ENCODE assay signal across 1 cellular context in genomic region chr7:101085000-101085948, GRCh38.
A peak's percentile ranks its signal among the peaks of the same experiment; 100 is the strongest.
TF ChIP-seq lines count a peak whose summit lies in the region.

Gene TRIM56, plus strand, starts transcription at chr7:101085481. Its CDS starts 1,832 bp downstream, at chr7:101087313.

TF ChIP-seq in GM12878, 131 proteins besides CTCF, POLR2A, EP300 and RAD21 (continued from another document and continues in another):
- TF ChIP-seq HDGF (IDR thresholded peaks at IDR 0.05) = peak; percentile 92
- peak; percentile 80 for TF ChIP-seq NBN (IDR thresholded peaks at IDR 0.05)
- 0 out of 3 replicates have a peak, but pooled peaks have one; percentile 60 for TF ChIP-seq POU2F2 (IDR thresholded peaks at IDR 0.05; ENCODE audit: borderline replicate concordance, low read depth, low read length)
- TF ChIP-seq ELK1 (IDR thresholded peaks at IDR 0.05; ENCODE audit: low read depth, low read length) = peak; percentile 54; the same call in 1 of the 2 replicates
- TF ChIP-seq TCF3 (IDR thresholded peaks at IDR 0.05; ENCODE audit: borderline replicate concordance, insufficient read depth, low read depth, low read length) = peak; percentile 62; the same call in 1 of the 2 replicates
- TF ChIP-seq HCFC1 (IDR thresholded peaks at IDR 0.05; ENCODE audit: low read length) = peak; percentile 28; the same call in 1 of the 2 replicates
- no peak for TF ChIP-seq SKIL (IDR thresholded peaks at IDR 0.05; ENCODE audit: low read depth, poor library complexity, severe bottlenecking)
- peak; percentile 28 for TF ChIP-seq MEF2B (IDR thresholded peaks at IDR 0.05; ENCODE audit: partially characterized antibody, poor library complexity, severe bottlenecking)
- peak; percentile 49; the same call in 1 of the 2 replicates for TF ChIP-seq POLR2AphosphoS5 (IDR thresholded peaks at IDR 0.05; ENCODE audit: low read length)
- TF ChIP-seq RELB (IDR thresholded peaks at IDR 0.05; ENCODE audit: low read depth) = peak; percentile 71
- TF ChIP-seq MLLT1 (IDR thresholded peaks at IDR 0.05) = peak; percentile 71
- 0 out of 2 replicates have a peak, but pooled peaks have one; percentile 17 for TF ChIP-seq ATF7 (IDR thresholded peaks at IDR 0.05; ENCODE audit: low read depth)
- TF ChIP-seq MYC (IDR thresholded peaks at IDR 0.05; ENCODE audit: insufficient read depth, insufficient read length, insufficient replicate concordance, low read length, severe bottlenecking) = no peak
- TF ChIP-seq CREB1 (IDR thresholded peaks at IDR 0.05; ENCODE audit: low read depth) = peak; percentile 20; the same call in 1 of the 2 replicates
- peak; percentile 50 for TF ChIP-seq PBX3 (IDR thresholded peaks at IDR 0.05; ENCODE audit: insufficient replicate concordance, low read depth, low read length)
- TF ChIP-seq TBL1XR1 (IDR thresholded peaks at IDR 0.05; ENCODE audit: low read depth, low read length) = no peak
- TF ChIP-seq BCL3 (IDR thresholded peaks at IDR 0.05; ENCODE audit: borderline replicate concordance, insufficient read depth, low read depth, low read length, poor library complexity, severe bottlenecking) = no peak
- 0 out of 2 replicates have a peak, but pooled peaks have one; percentile 21 for TF ChIP-seq ZNF687 (IDR thresholded peaks at IDR 0.05)
- TF ChIP-seq EED (IDR thresholded peaks at IDR 0.05; ENCODE audit: low read depth) = peak; percentile 46; the same call in 1 of the 2 replicates
- TF ChIP-seq ETV6 (conservative IDR thresholded peaks at IDR 0.05 in 1 of 2, IDR thresholded peaks at IDR 0.05 in 1 of 2; ENCODE audit: borderline replicate concordance in 1 of 2, low read depth in 1 of 2) = peak in 1 of 2 experiments; percentile 55; a peak in 1 of 4 replicates
- TF ChIP-seq SMAD5 (IDR thresholded peaks at IDR 0.05; ENCODE audit: low read depth) = 0 out of 2 replicates have a peak, but pooled peaks have one; percentile 57
- peak; percentile 70; the same call in 1 of the 2 replicates for TF ChIP-seq RB1 (IDR thresholded peaks at IDR 0.05; ENCODE audit: borderline replicate concordance)
- TF ChIP-seq MXI1 (IDR thresholded peaks at IDR 0.05; ENCODE audit: low read depth, low read length) = 0 out of 2 replicates have a peak, but pooled peaks have one; percentile 18
- TF ChIP-seq STAT3 (IDR thresholded peaks at IDR 0.05; ENCODE audit: low read depth, low read length) = no peak
- TF ChIP-seq E2F8 (IDR thresholded peaks at IDR 0.05; ENCODE audit: low read depth, partially characterized antibody) = peak; percentile 93
- no peak for TF ChIP-seq KDM1A (IDR thresholded peaks at IDR 0.05; ENCODE audit: borderline replicate concordance)
- TF ChIP-seq ZBTB40 (IDR thresholded peaks at IDR 0.05; ENCODE audit: borderline replicate concordance) = peak; percentile 59; the same call in 1 of the 2 replicates
- TF ChIP-seq IKZF1 (conservative IDR thresholded peaks at IDR 0.05) = peak; percentile 62
